In genomic region chr18:59954241-59954640, GRCh38 we compare ENCODE assay signal across 24 cellular contexts. TPM values are rescaled to one million over a fixed set of nuclear protein-coding genes. Genes with fewer than 3 reads are reported as not detected.
DNase-seq lines count a peak whose midpoint lies in the region; ATAC-seq and TF ChIP-seq lines count a peak whose summit lies in the region.
"Had no signal": no experiment of that assay in that cellular context is flagged by ENCODE, and none has a peak within 500 bp of the region (broad histone marks: within the 10 kb centered on the region; RNA-seq: fewer than 3 reads in every experiment).

No MANE protein-coding gene starts in this region.

- H2AFZ ChIP-seq in ACC112 (ENCODE audit: low read length, unreplicated experiment): no peak overlapping the region

- 32 to 45% methylated on average over 1 of the region's 1 CpG for WGBS in esophagus squamous epithelium, 2 donors

- H3K4me1 Mint-ChIP-seq in natural killer cell: no peaks in the 10 kb centered on the region
- H3K4me1 Mint-ChIP-seq: WTC11 had no signal

- H3K27ac ChIP-seq in ACC112 (ENCODE audit: low read depth, low read length) (peak overlapping the region; percentile 88), RWPE2 (ENCODE audit: poor library complexity, severe bottlenecking) (peak overlapping the region; percentile 89), esophagus squamous epithelium (peak overlapping the region in 3 of 4 donors; percentile 59 to 79 (median 68))
- H3K27ac ChIP-seq: prostate gland, tibial nerve had no signal

- H3K9me3 Mint-ChIP-seq in natural killer cell: no peaks in the 10 kb centered on the region
- H3K9me3 Mint-ChIP-seq: activated CD8-positive, alpha-beta T cell treated with anti-CD3 and anti-CD28 coated beads for 36 hours; activated naive CD4-positive, alpha-beta T cell treated with anti-CD3 and anti-CD28 coated beads for 36 hours; activated T-cell treated with anti-CD3 and anti-CD28 coated beads, Interleukin-2, amount 50 U/mL, for 24 hours; CD4-positive, alpha-beta memory T cell; stimulated activated naive CD8-positive, alpha-beta T cell treated with anti-CD3 and anti-CD28 coated beads, Interleukin-15, Interleukin-2, amounts not matched to agents 100 ng/mL and 50 ng/mL, for 24 hours; T-helper 2 cell treated with Interferon-gamma antibody and Interleukin-4, amounts not matched to agents 5 μg/mL and 100 μg/mL, for 36 hours; WTC11 had no signal

- intact Hi-C loops in esophagus squamous epithelium (cut with DNase I) (no loop called here), natural killer cell (cut with micrococcal nuclease) (no loop called here)

- H3K27me3 ChIP-seq in ACC112 (ENCODE audit: insufficient read depth, low read length) (no peaks in the 10 kb centered on the region), RWPE2 (ENCODE audit: insufficient read depth, poor library complexity, severe bottlenecking) (no peaks in the 10 kb centered on the region), esophagus squamous epithelium (no peaks in the 10 kb centered on the region)
- H3K27me3 ChIP-seq: tibial nerve had no signal

- H3K27me3 Mint-ChIP-seq in natural killer cell (ENCODE audit: low read depth in 2 of 2): peaks cover 5 to 12% of the 10 kb centered on the region in 2 donors
- H3K27me3 Mint-ChIP-seq: CD4-positive, alpha-beta memory T cell had no signal

- H3K4me1 ChIP-seq in ACC112 (ENCODE audit: control insufficient read depth, insufficient read depth, low read length, unreplicated experiment): peaks cover 72% of the 10 kb centered on the region
- H3K4me1 ChIP-seq in RWPE2 (ENCODE audit: insufficient read depth, poor library complexity, severe bottlenecking): peaks cover 48% of the 10 kb centered on the region
- H3K4me1 ChIP-seq in esophagus squamous epithelium: peaks cover 0 to 65% (median 17%) of the 10 kb centered on the region in 3 donors
- H3K4me1 ChIP-seq: prostate gland, tibial nerve had no signal

- ATAC-seq in RWPE2 (ENCODE audit: low read depth): no peak
- ATAC-seq in natural killer cell: no peak
- ATAC-seq in HG03095 (IDR thresholded peaks at IDR 0.05; ENCODE audit: unreplicated experiment): no peak
- ATAC-seq in HG02852 (IDR thresholded peaks at IDR 0.05; ENCODE audit: unreplicated experiment): no peak
- ATAC-seq: left lobe of liver, Panc1, WTC11 had no signal

- no peaks in the 10 kb centered on the region for H3K36me3 Mint-ChIP-seq in natural killer cell
- H3K36me3 Mint-ChIP-seq: CD4-positive, alpha-beta memory T cell; WTC11 had no signal

- TF ChIP-seq CTCF in RWPE2 (IDR thresholded peaks at IDR 0.05; ENCODE audit: poor library complexity, severe bottlenecking) (no peak), esophagus squamous epithelium (IDR thresholded peaks at IDR 0.05) (no peak), natural killer cell (IDR thresholded peaks at IDR 0.05) (no peak)

- H3K4me3 Mint-ChIP-seq in natural killer cell: no peak overlapping the region
- H3K4me3 Mint-ChIP-seq: activated CD8-positive, alpha-beta T cell treated with anti-CD3 and anti-CD28 coated beads for 36 hours; activated naive CD4-positive, alpha-beta T cell treated with anti-CD3 and anti-CD28 coated beads for 36 hours; activated T-cell treated with anti-CD3 and anti-CD28 coated beads, Interleukin-2, amount 50 U/mL, for 24 hours; CD4-positive, alpha-beta memory T cell; stimulated activated naive CD8-positive, alpha-beta T cell treated with anti-CD3 and anti-CD28 coated beads, Interleukin-15, Interleukin-2, amounts not matched to agents 100 ng/mL and 50 ng/mL, for 24 hours; T-helper 2 cell treated with Interferon-gamma antibody and Interleukin-4, amounts not matched to agents 5 μg/mL and 100 μg/mL, for 36 hours; WTC11 had no signal

- no peak overlapping the region for H3K27ac Mint-ChIP-seq in natural killer cell
- H3K27ac Mint-ChIP-seq: activated CD8-positive, alpha-beta T cell treated with anti-CD3 and anti-CD28 coated beads for 36 hours; activated naive CD4-positive, alpha-beta T cell treated with anti-CD3 and anti-CD28 coated beads for 36 hours; T-helper 2 cell treated with Interferon-gamma antibody and Interleukin-4, amounts not matched to agents 5 μg/mL and 100 μg/mL, for 36 hours; WTC11 had no signal

- TF ChIP-seq POLR2A in esophagus squamous epithelium (IDR thresholded peaks at IDR 0.05): no peak

- H3K36me3 ChIP-seq in ACC112 (ENCODE audit: insufficient read depth, low read length) (no peaks in the 10 kb centered on the region), RWPE2 (ENCODE audit: low read depth) (no peaks in the 10 kb centered on the region), esophagus squamous epithelium (no peaks in the 10 kb centered on the region)
- H3K36me3 ChIP-seq: prostate gland, tibial nerve had no signal

- no peaks in the 10 kb centered on the region for H3K79me2 ChIP-seq in ACC112 (ENCODE audit: control insufficient read depth, insufficient read depth, low read length, unreplicated experiment)

- DNase-seq in GF-D8 (lab: John Stamatoyannopoulos, UW) (peak; percentile 10), RWPE2 (ENCODE audit: low spot score) (no peak), esophagus squamous epithelium (lab: John Stamatoyannopoulos, UW) (no peak), natural killer cell (no peak)
- DNase-seq in activated CD8-positive, alpha-beta memory T cell treated with anti-CD3 and anti-CD28 coated beads, Interleukin-2, amount 50 U/mL, for 4 hours: no peak
- DNase-seq: activated T-cell treated with anti-CD3 and anti-CD28 coated beads, Interleukin-2, amount 50 U/mL, for 24 hours; aorta; head of caudate nucleus; NCI-H1436; NCI-H2171 had no signal

- H3K4me3 ChIP-seq in ACC112 (ENCODE audit: low read depth, low read length) (peak overlapping the region; percentile 33), RWPE2 (ENCODE audit: severe bottlenecking) (no peak overlapping the region), esophagus squamous epithelium (no peak overlapping the region)
- H3K4me3 ChIP-seq: prostate gland, skin epidermis, tibial nerve had no signal

- H3K9me3 ChIP-seq in RWPE2 (ENCODE audit: severe bottlenecking): no peaks in the 10 kb centered on the region
- no peaks in the 10 kb centered on the region for H3K9me3 ChIP-seq in esophagus squamous epithelium
- H3K9me3 ChIP-seq: prostate gland, tibial nerve had no signal

RNA-seq across cellular contexts. Expression of gene PMAIP1, which starts 54.4 kb away (rescaled TPM):
- total RNA-seq in esophagus squamous epithelium: 10 to 100 TPM in 1 of 4 donors, 1 to 10 TPM in 3; 6.9 to 12.5 (median 7.8) TPM
- 100 to 1,000 TPM; 211 to 514 (median 264) TPM for total RNA-seq in natural killer cell

Comparison
In these comparisons a context has a peak if more than half of its experiments do, and no peak if none do; other contexts are left out.
1. RNA of gene PMAIP1, which starts 54.4 kb away (total RNA-seq): 211 to 514 TPM in natural killer cell; 6.9 to 12.5 TPM in esophagus squamous epithelium; every median in the first group is over 10 times any median in the second.
2. Peak in every context shown above with its lines, with median percentiles within 50 percentile points of each other: H3K27ac ChIP-seq.